ENCODE assay signal across 20 cellular contexts in genomic region chr2:160657206-160657605, GRCh38.
DNase-seq lines count a peak whose midpoint lies in the region; FAIRE-seq and TF ChIP-seq lines count a peak whose summit lies in the region.
"Had no signal": no experiment of that assay in that cellular context is flagged by ENCODE, and none has a peak within 500 bp of the region (broad histone marks: within the 10 kb centered on the region; RNA-seq: fewer than 3 reads in every experiment).

No MANE protein-coding gene starts in this region.

- H3K9me1 ChIP-seq in endothelial cell of umbilical vein (replicated peaks; ENCODE audit: control insufficient read depth, extremely low read depth, insufficient read depth, low read length): no peaks in the 10 kb centered on the region

- dilution Hi-C loops in endothelial cell of umbilical vein (cut with MboI; ENCODE audit: extremely low pct_ligation_motif_present, low sequenced_read_pairs): no loop called here

- no peak for TF ChIP-seq POLR2A in endothelial cell of umbilical vein (IDR thresholded peaks at IDR 0.05; ENCODE audit: low read depth, low read length)

- in situ Hi-C loops in GM23248 (cut with MboI): no loop called here

- peaks cover 3% of the 10 kb centered on the region for H3K4me1 ChIP-seq in ACC112 (ENCODE audit: control insufficient read depth, insufficient read depth, low read length, unreplicated experiment)
- H3K4me1 ChIP-seq in GM23248 (ENCODE audit: insufficient read depth): peaks cover 12% of the 10 kb centered on the region
- H3K4me1 ChIP-seq in endothelial cell of umbilical vein (ENCODE audit: control insufficient read depth, extremely low read depth, insufficient read depth, low read length): peaks cover 6% of the 10 kb centered on the region
- H3K4me1 ChIP-seq: pancreas, vagina had no signal

- H3K79me2 ChIP-seq in ACC112 (ENCODE audit: control insufficient read depth, insufficient read depth, low read length, unreplicated experiment): no peaks in the 10 kb centered on the region
- no peaks in the 10 kb centered on the region for H3K79me2 ChIP-seq in GM23248 (ENCODE audit: insufficient read depth)
- H3K79me2 ChIP-seq in endothelial cell of umbilical vein (ENCODE audit: control insufficient read depth, insufficient read depth, low read length): no peaks in the 10 kb centered on the region

- no peak overlapping the region for H3K4me2 ChIP-seq in GM23248 (ENCODE audit: unreplicated experiment)
- H3K4me2 ChIP-seq in endothelial cell of umbilical vein (ENCODE audit: insufficient read depth, low read length): no peak overlapping the region

- no peak overlapping the region for H3K4me3 ChIP-seq in ACC112 (ENCODE audit: low read depth, low read length)
- no peak overlapping the region for H3K4me3 ChIP-seq in GM23248
- H3K4me3 ChIP-seq in endothelial cell of umbilical vein (replicated peaks in 1 of 3; ENCODE audit: insufficient read depth in 1 of 3, low read depth in 1 of 3, low read length in 3 of 3): no peak overlapping the region
- H3K4me3 ChIP-seq: esophagus squamous epithelium, pancreas, skin epidermis, vagina had no signal

- TF ChIP-seq CTCF in endothelial cell of umbilical vein (IDR thresholded peaks at IDR 0.05; ENCODE audit: extremely low read depth in 1 of 2, insufficient read depth in 1 of 2, low read depth in 1 of 2, low read length in 2 of 2): no peak

- H3F3A ChIP-seq in GM23248 (ENCODE audit: insufficient read depth): peaks cover 3% of the 10 kb centered on the region; the same call in 1 of the 2 replicates

- no peaks in the 10 kb centered on the region for H4K20me1 ChIP-seq in GM23248 (ENCODE audit: insufficient read depth)
- no peaks in the 10 kb centered on the region for H4K20me1 ChIP-seq in endothelial cell of umbilical vein (replicated peaks; ENCODE audit: control insufficient read depth, extremely low read depth, insufficient read depth, low read length)

- CTCF ChIA-PET in endothelial cell of umbilical vein (lab: Charles Lee): interaction anchor here (0.6 to 1.6 kb wide), 4 partner anchors 9 to 674 kb away, joined by 3 to 10 read pairs (median 3); no protein-coding TSS in a partner anchor

- peak overlapping the region; percentile 29 for H2AFZ ChIP-seq in ACC112 (ENCODE audit: low read length, unreplicated experiment)
- H2AFZ ChIP-seq in GM23248: peak overlapping the region; percentile 53
- H2AFZ ChIP-seq in endothelial cell of umbilical vein (ENCODE audit: low read depth, low read length): peak overlapping the region; percentile 27

- BruUV-seq in endothelial cell of umbilical vein (replicated peaks; lab: Mats Ljungman, UMichigan): no TSS peak

- intact Hi-C loops in endothelial cell of umbilical vein (cut with micrococcal nuclease): no loop called here

- H3K36me3 ChIP-seq in ACC112 (ENCODE audit: insufficient read depth, low read length): no peaks in the 10 kb centered on the region
- H3K36me3 ChIP-seq in GM23248 (ENCODE audit: low read depth): no peaks in the 10 kb centered on the region
- no peaks in the 10 kb centered on the region for H3K36me3 ChIP-seq in endothelial cell of umbilical vein (ENCODE audit: control insufficient read depth in 2 of 2, extremely low read depth in 1 of 2, insufficient read depth in 2 of 2, low read length in 2 of 2)
- H3K36me3 ChIP-seq: esophagus squamous epithelium, pancreas, vagina, WERI-Rb-1 had no signal

- H3K9ac ChIP-seq in GM23248: no peak overlapping the region
- no peak overlapping the region for H3K9ac ChIP-seq in endothelial cell of umbilical vein (replicated peaks; ENCODE audit: extremely low read depth, insufficient read depth, low read length)

- DNase-seq in GM23248 (peak; percentile 64), endothelial cell of umbilical vein (ENCODE audit: low read depth, low spot score) (no peak), myocyte (ENCODE audit: low read depth) (peak; percentile 23), SIG-M5 treated with dmso at 0.1 percent for 504 hours (lab: John Stamatoyannopoulos, UW; ENCODE audit: unreplicated experiment) (no peak), medulla oblongata (ENCODE audit: extremely low spot score) (no peak), LoVo (ENCODE audit: low spot score) (no peak), DMS 273 treated with DMSO at 0.1 percent for 48 hours (lab: John Stamatoyannopoulos, UW) (no peak)
- DNase-seq: activated naive CD8-positive, alpha-beta T cell treated with anti-CD3 and anti-CD28 coated beads, Interleukin-2, amount 10 ng/mL, durations not matched to agents 7 days and 5 days; COR-L47; esophagus squamous epithelium; HCEC 1CT; hippocampal formation; NCI-H187 treated with DMSO at 0.1 percent for 48 hours; pancreas; stimulated activated CD4-positive, alpha-beta T cell treated with anti-CD3 and anti-CD28 coated beads, Interleukin-4, amount 100 ng/mL, for 1 hour; WERI-Rb-1 had no signal

- H3K27ac ChIP-seq in ACC112 (ENCODE audit: low read depth, low read length): no peak overlapping the region
- peak overlapping the region; percentile 5; the same call in 1 of the 2 replicates for H3K27ac ChIP-seq in GM23248
- no peak overlapping the region for H3K27ac ChIP-seq in endothelial cell of umbilical vein (ENCODE audit: insufficient read depth, low read depth, low read length)
- H3K27ac ChIP-seq: esophagus squamous epithelium, pancreas, skin epidermis, vagina, WERI-Rb-1 had no signal

- POLR2A ChIA-PET in endothelial cell of umbilical vein (lab: Charles Lee): no interaction called here

- WGBS in GM23248 (ENCODE audit: low coverage in 1 of 2, low lambda C conversion rate in 2 of 2, missing lambda C conversion rate in 2 of 2), 2 experiments: 41 to 44% methylated on average over 1 of the region's 1 CpG

- H3K9me2 ChIP-seq in GM23248 (ENCODE audit: insufficient read depth): no peaks in the 10 kb centered on the region

- H3K9me3 ChIP-seq in GM23248 (ENCODE audit: low read depth): no peaks in the 10 kb centered on the region
- no peaks in the 10 kb centered on the region for H3K9me3 ChIP-seq in endothelial cell of umbilical vein (replicated peaks; ENCODE audit: control insufficient read depth, insufficient read depth, low read length)
- H3K9me3 ChIP-seq: esophagus squamous epithelium, pancreas, vagina had no signal

- FAIRE-seq in endothelial cell of umbilical vein (lab: Jason Lieb, UNC): no peak
- FAIRE-seq: bronchial epithelial cell had no signal

- H3K27me3 ChIP-seq in ACC112 (ENCODE audit: insufficient read depth, low read length) (no peaks in the 10 kb centered on the region), GM23248 (replicated peaks; ENCODE audit: insufficient read depth) (no peaks in the 10 kb centered on the region), endothelial cell of umbilical vein (ENCODE audit: control insufficient read depth in 2 of 2, insufficient read depth in 2 of 2, low read length in 2 of 2) (no peaks in the 10 kb centered on the region)
- H3K27me3 ChIP-seq: esophagus squamous epithelium, pancreas, vagina had no signal

TF ChIP-seq in endothelial cell of umbilical vein, 7 proteins besides CTCF, POLR2A, EP300 and RAD21:
- no peak for TF ChIP-seq GATA2 (IDR thresholded peaks at IDR 0.05; ENCODE audit: insufficient read depth, insufficient read length, low read depth, low read length)
- TF ChIP-seq MYC (IDR thresholded peaks at IDR 0.05; ENCODE audit: low read depth, low read length): no peak
- no peak for TF ChIP-seq FOS (IDR thresholded peaks at IDR 0.05; ENCODE audit: borderline replicate concordance, insufficient read depth, low read length)
- TF ChIP-seq POLR2AphosphoS5 (IDR thresholded peaks at IDR 0.05; ENCODE audit: insufficient read depth, low read depth, low read length): no peak
- no peak for TF ChIP-seq EZH2 (IDR thresholded peaks at IDR 0.05; ENCODE audit: borderline replicate concordance, low read depth, low read length, severe bottlenecking)
- TF ChIP-seq JUN (IDR thresholded peaks at IDR 0.05; ENCODE audit: borderline replicate concordance, insufficient read depth, insufficient read length, low read depth): no peak
- TF ChIP-seq MAX (IDR thresholded peaks at IDR 0.05; ENCODE audit: insufficient read depth, insufficient read length): no peak

Comparison
In these comparisons a context has a peak if more than half of its experiments do, and no peak if none do; other contexts are left out.
1. DNase-seq: peak in GM23248 (single experiment) and myocyte (single experiment); none in endothelial cell of umbilical vein (single experiment), SIG-M5 treated with dmso at 0.1 percent for 504 hours (single experiment), medulla oblongata (single experiment), LoVo (single experiment) and DMS 273 treated with DMSO at 0.1 percent for 48 hours (single experiment).
2. Peak in every context shown above with its lines, with median percentiles within 50 percentile points of each other: H2AFZ ChIP-seq.